1 cellular context compared by ENCODE assay signal in the genomic region with DNA sequence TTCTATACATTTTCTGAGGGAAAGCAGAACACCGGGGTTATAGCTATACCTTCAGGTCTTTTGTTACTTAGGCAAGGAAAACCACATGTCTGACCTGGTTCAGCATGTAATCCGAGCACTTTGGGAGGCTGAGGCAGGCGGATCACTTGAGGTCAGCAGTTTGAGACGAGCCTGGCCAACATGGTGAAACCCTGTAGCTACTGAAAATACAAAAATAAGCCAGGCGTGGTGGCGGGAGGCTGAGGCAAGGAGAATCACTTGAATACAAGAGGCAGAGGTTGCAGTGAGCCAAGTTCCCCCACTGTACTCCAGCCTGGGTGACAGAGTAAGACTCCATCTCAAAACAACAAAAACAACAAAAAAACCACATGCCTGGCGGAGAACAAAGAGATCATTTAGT.
TF ChIP-seq lines count a peak whose summit lies in the region.

No MANE protein-coding gene starts in this region.

TF ChIP-seq in WTC11, 78 proteins besides CTCF, POLR2A, EP300 and RAD21 (continued from another document):
- TF ChIP-seq, protein P1, sequence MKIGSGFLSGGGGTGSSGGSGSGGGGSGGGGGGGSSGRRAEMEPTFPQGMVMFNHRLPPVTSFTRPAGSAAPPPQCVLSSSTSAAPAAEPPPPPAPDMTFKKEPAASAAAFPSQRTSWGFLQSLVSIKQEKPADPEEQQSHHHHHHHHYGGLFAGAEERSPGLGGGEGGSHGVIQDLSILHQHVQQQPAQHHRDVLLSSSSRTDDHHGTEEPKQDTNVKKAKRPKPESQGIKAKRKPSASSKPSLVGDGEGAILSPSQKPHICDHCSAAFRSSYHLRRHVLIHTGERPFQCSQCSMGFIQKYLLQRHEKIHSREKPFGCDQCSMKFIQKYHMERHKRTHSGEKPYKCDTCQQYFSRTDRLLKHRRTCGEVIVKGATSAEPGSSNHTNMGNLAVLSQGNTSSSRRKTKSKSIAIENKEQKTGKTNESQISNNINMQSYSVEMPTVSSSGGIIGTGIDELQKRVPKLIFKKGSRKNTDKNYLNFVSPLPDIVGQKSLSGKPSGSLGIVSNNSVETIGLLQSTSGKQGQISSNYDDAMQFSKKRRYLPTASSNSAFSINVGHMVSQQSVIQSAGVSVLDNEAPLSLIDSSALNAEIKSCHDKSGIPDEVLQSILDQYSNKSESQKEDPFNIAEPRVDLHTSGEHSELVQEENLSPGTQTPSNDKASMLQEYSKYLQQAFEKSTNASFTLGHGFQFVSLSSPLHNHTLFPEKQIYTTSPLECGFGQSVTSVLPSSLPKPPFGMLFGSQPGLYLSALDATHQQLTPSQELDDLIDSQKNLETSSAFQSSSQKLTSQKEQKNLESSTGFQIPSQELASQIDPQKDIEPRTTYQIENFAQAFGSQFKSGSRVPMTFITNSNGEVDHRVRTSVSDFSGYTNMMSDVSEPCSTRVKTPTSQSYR (CRISPR knock-in tag; IDR thresholded peaks at IDR 0.05): no peak
- TF ChIP-seq, protein P2, sequence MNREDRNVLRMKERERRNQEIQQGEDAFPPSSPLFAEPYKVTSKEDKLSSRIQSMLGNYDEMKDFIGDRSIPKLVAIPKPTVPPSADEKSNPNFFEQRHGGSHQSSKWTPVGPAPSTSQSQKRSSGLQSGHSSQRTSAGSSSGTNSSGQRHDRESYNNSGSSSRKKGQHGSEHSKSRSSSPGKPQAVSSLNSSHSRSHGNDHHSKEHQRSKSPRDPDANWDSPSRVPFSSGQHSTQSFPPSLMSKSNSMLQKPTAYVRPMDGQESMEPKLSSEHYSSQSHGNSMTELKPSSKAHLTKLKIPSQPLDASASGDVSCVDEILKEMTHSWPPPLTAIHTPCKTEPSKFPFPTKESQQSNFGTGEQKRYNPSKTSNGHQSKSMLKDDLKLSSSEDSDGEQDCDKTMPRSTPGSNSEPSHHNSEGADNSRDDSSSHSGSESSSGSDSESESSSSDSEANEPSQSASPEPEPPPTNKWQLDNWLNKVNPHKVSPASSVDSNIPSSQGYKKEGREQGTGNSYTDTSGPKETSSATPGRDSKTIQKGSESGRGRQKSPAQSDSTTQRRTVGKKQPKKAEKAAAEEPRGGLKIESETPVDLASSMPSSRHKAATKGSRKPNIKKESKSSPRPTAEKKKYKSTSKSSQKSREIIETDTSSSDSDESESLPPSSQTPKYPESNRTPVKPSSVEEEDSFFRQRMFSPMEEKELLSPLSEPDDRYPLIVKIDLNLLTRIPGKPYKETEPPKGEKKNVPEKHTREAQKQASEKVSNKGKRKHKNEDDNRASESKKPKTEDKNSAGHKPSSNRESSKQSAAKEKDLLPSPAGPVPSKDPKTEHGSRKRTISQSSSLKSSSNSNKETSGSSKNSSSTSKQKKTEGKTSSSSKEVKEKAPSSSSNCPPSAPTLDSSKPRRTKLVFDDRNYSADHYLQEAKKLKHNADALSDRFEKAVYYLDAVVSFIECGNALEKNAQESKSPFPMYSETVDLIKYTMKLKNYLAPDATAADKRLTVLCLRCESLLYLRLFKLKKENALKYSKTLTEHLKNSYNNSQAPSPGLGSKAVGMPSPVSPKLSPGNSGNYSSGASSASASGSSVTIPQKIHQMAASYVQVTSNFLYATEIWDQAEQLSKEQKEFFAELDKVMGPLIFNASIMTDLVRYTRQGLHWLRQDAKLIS (CRISPR knock-in tag; IDR thresholded peaks at IDR 0.05; ENCODE audit: borderline replicate concordance): no peak
- TF ChIP-seq, protein P3, sequence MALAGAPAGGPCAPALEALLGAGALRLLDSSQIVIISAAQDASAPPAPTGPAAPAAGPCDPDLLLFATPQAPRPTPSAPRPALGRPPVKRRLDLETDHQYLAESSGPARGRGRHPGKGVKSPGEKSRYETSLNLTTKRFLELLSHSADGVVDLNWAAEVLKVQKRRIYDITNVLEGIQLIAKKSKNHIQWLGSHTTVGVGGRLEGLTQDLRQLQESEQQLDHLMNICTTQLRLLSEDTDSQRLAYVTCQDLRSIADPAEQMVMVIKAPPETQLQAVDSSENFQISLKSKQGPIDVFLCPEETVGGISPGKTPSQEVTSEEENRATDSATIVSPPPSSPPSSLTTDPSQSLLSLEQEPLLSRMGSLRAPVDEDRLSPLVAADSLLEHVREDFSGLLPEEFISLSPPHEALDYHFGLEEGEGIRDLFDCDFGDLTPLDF (CRISPR knock-in tag; IDR thresholded peaks at IDR 0.05): no peak
- TF ChIP-seq, protein P4, sequence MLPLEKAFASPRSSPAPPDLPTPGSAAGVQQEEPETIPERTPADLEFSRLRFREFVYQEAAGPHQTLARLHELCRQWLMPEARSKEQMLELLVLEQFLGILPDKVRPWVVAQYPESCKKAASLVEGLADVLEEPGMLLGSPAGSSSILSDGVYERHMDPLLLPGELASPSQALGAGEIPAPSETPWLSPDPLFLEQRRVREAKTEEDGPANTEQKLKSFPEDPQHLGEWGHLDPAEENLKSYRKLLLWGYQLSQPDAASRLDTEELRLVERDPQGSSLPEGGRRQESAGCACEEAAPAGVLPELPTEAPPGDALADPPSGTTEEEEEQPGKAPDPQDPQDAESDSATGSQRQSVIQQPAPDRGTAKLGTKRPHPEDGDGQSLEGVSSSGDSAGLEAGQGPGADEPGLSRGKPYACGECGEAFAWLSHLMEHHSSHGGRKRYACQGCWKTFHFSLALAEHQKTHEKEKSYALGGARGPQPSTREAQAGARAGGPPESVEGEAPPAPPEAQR (CRISPR knock-in tag; IDR thresholded peaks at IDR 0.05): no peak
- TF ChIP-seq JAZF1 (CRISPR knock-in tag; IDR thresholded peaks at IDR 0.05) (no peak), ZNF219 (CRISPR knock-in tag; IDR thresholded peaks at IDR 0.05; ENCODE audit: borderline replicate concordance) (no peak), GTF2I (CRISPR knock-in tag; conservative IDR thresholded peaks at IDR 0.05) (no peak), ESRRA (CRISPR knock-in tag; IDR thresholded peaks at IDR 0.05; ENCODE audit: borderline replicate concordance) (no peak), SOX15 (CRISPR knock-in tag; IDR thresholded peaks at IDR 0.05) (no peak), NFE2L1 (CRISPR knock-in tag; IDR thresholded peaks at IDR 0.05) (no peak), ZNF423 (CRISPR knock-in tag; IDR thresholded peaks at IDR 0.05) (no peak)
- TF ChIP-seq, protein P5, sequence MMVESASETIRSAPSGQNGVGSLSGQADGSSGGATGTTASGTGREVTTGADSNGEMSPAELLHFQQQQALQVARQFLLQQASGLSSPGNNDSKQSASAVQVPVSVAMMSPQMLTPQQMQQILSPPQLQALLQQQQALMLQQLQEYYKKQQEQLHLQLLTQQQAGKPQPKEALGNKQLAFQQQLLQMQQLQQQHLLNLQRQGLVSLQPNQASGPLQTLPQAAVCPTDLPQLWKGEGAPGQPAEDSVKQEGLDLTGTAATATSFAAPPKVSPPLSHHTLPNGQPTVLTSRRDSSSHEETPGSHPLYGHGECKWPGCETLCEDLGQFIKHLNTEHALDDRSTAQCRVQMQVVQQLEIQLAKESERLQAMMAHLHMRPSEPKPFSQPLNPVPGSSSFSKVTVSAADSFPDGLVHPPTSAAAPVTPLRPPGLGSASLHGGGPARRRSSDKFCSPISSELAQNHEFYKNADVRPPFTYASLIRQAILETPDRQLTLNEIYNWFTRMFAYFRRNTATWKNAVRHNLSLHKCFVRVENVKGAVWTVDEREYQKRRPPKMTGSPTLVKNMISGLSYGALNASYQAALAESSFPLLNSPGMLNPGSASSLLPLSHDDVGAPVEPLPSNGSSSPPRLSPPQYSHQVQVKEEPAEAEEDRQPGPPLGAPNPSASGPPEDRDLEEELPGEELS (CRISPR knock-in tag; IDR thresholded peaks at IDR 0.05): no peak
- TF ChIP-seq, protein P6, sequence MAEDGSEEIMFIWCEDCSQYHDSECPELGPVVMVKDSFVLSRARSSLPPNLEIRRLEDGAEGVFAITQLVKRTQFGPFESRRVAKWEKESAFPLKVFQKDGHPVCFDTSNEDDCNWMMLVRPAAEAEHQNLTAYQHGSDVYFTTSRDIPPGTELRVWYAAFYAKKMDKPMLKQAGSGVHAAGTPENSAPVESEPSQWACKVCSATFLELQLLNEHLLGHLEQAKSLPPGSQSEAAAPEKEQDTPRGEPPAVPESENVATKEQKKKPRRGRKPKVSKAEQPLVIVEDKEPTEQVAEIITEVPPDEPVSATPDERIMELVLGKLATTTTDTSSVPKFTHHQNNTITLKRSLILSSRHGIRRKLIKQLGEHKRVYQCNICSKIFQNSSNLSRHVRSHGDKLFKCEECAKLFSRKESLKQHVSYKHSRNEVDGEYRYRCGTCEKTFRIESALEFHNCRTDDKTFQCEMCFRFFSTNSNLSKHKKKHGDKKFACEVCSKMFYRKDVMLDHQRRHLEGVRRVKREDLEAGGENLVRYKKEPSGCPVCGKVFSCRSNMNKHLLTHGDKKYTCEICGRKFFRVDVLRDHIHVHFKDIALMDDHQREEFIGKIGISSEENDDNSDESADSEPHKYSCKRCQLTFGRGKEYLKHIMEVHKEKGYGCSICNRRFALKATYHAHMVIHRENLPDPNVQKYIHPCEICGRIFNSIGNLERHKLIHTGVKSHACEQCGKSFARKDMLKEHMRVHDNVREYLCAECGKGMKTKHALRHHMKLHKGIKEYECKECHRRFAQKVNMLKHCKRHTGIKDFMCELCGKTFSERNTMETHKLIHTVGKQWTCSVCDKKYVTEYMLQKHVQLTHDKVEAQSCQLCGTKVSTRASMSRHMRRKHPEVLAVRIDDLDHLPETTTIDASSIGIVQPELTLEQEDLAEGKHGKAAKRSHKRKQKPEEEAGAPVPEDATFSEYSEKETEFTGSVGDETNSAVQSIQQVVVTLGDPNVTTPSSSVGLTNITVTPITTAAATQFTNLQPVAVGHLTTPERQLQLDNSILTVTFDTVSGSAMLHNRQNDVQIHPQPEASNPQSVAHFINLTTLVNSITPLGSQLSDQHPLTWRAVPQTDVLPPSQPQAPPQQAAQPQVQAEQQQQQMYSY (CRISPR knock-in tag; IDR thresholded peaks at IDR 0.05): no peak
- TF ChIP-seq, protein P7, sequence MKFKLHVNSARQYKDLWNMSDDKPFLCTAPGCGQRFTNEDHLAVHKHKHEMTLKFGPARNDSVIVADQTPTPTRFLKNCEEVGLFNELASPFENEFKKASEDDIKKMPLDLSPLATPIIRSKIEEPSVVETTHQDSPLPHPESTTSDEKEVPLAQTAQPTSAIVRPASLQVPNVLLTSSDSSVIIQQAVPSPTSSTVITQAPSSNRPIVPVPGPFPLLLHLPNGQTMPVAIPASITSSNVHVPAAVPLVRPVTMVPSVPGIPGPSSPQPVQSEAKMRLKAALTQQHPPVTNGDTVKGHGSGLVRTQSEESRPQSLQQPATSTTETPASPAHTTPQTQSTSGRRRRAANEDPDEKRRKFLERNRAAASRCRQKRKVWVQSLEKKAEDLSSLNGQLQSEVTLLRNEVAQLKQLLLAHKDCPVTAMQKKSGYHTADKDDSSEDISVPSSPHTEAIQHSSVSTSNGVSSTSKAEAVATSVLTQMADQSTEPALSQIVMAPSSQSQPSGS (CRISPR knock-in tag; IDR thresholded peaks at IDR 0.05; ENCODE audit: borderline replicate concordance, low read depth): no peak
